29 cellular contexts compared by ENCODE assay signal in the genomic region with DNA sequence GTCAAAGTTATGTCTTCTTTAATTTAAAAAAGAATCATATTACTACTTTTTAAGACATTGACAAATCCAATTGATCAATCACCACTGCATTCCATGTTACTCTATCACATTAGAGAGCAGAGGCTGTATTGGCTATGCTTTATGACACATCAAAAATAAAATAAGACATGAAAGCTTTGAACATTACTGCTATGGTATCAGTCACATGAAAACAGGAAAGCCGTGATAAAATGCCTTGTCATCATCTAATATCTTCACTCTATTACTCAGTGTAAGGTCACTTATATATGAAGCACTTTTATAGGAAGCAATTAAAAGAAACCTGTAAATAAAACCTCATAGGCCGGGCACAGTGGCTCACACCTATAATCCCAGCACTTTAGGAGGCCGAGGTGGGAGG. TPM values are rescaled to one million over a fixed set of nuclear protein-coding genes. Genes with fewer than 3 reads are reported as not detected.
DNase-seq lines count a peak whose midpoint lies in the region; ATAC-seq and TF ChIP-seq lines count a peak whose summit lies in the region.
"Had no signal": no experiment of that assay in that cellular context is flagged by ENCODE, and none has a peak within 500 bp of the region (broad histone marks: within the 10 kb centered on the region; RNA-seq: fewer than 3 reads in every experiment).

No MANE protein-coding gene starts in this region.

- in situ Hi-C loops in mammary epithelial cell (cut with MboI; ENCODE audit: low sequenced_read_pairs in 2 of 2) (no loop called here), gastrocnemius medialis (cut with MboI; ENCODE audit: low sequenced_read_pairs in 4 of 4) (no loop called here)

- dilution Hi-C loops in mammary epithelial cell (cut with HindIII; ENCODE audit: low sequenced_read_pairs): no loop called here

- no peak overlapping the region for H2AFZ ChIP-seq in mammary epithelial cell (ENCODE audit: low read depth, low read length)

- POLR2A ChIA-PET in RWPE1 (lab: Yijun Ruan, JAX; ENCODE audit: low non-redundant PET): no interaction called here

- no peaks in the 10 kb centered on the region for H3K36me3 ChIP-seq in mammary epithelial cell (ENCODE audit: insufficient read depth, low read length)
- no peaks in the 10 kb centered on the region for H3K36me3 ChIP-seq in breast epithelium
- no peaks in the 10 kb centered on the region for H3K36me3 ChIP-seq in gastrocnemius medialis
- no peaks in the 10 kb centered on the region for H3K36me3 ChIP-seq in SJCRH30
- H3K36me3 ChIP-seq: cardiac muscle cell, lower lobe of right lung, ovary had no signal

- no peaks in the 10 kb centered on the region for H3K79me2 ChIP-seq in mammary epithelial cell (ENCODE audit: insufficient read depth, low read length)

- CTCF ChIA-PET in mammary epithelial cell (lab: Charles Lee; ENCODE audit: low non-redundant PET) (no interaction called here), RWPE1 (lab: Yijun Ruan, JAX) (interaction anchor here (0.6 to 0.9 kb wide), 2 partner anchors 19 to 425 kb away, joined by 3 to 4 read pairs; no protein-coding TSS in a partner anchor)

- peak; percentile 45 for ATAC-seq in esophagus mucosa
- no peak for ATAC-seq in gastrocnemius medialis
- no peak for ATAC-seq in GM18505 (IDR thresholded peaks at IDR 0.05; ENCODE audit: unreplicated experiment)
- ATAC-seq: GM23338; lower lobe of right lung; stimulated activated naive B cell treated with anti-CD40 and anti-IgM and Interleukin-4, amounts not matched to agents 10 μg/mL and 1 μg/mL and 100 μg/mL, for 72 hours had no signal

- BruUV-seq in mammary epithelial cell (replicated peaks; lab: Mats Ljungman, UMichigan): no TSS peak

- no peak overlapping the region for H3K4me2 ChIP-seq in mammary epithelial cell (ENCODE audit: insufficient read depth, low read depth, low read length)
- H3K4me2 ChIP-seq: GM23338 had no signal

- TF ChIP-seq CTCF in mammary epithelial cell (conservative IDR thresholded peaks at IDR 0.05 in 1 of 2, IDR thresholded peaks at IDR 0.05 in 1 of 2; ENCODE audit: extremely low read depth in 1 of 2, insufficient read depth in 1 of 2, low read depth in 1 of 2, low read length in 2 of 2) (no peak), breast epithelium (IDR thresholded peaks at IDR 0.05) (no peak), RWPE1 (conservative IDR thresholded peaks at IDR 0.05; ENCODE audit: low read depth) (no peak), gastrocnemius medialis (IDR thresholded peaks at IDR 0.05 in 4 of 5, conservative IDR thresholded peaks at IDR 0.05 in 1 of 5) (no peak)

- no peaks in the 10 kb centered on the region for H3K4me1 ChIP-seq in mammary epithelial cell (ENCODE audit: insufficient read depth, low read length)
- H3K4me1 ChIP-seq in breast epithelium: no peaks in the 10 kb centered on the region
- H3K4me1 ChIP-seq in gastrocnemius medialis: no peaks in the 10 kb centered on the region
- H3K4me1 ChIP-seq in SJCRH30: no peaks in the 10 kb centered on the region; the same call in 1 of the 2 replicates
- H3K4me1 ChIP-seq: lower lobe of right lung had no signal

- no peak overlapping the region for H3K4me3 ChIP-seq in mammary epithelial cell (replicated peaks in 1 of 3; ENCODE audit: insufficient read depth in 1 of 3, low read depth in 2 of 3, low read length in 3 of 3)
- H3K4me3 ChIP-seq in breast epithelium: no peak overlapping the region
- no peak overlapping the region for H3K4me3 ChIP-seq in gastrocnemius medialis
- H3K4me3 ChIP-seq in SJCRH30: no peak overlapping the region
- H3K4me3 ChIP-seq: cardiac muscle cell, GM23338, lower lobe of right lung, ovary had no signal

- intact Hi-C loops in mammary epithelial cell (cut with micrococcal nuclease) (no loop called here), breast epithelium (cut with DNase I; ENCODE audit: low total_unique reads) (no loop called here), gastrocnemius medialis (cut with DNase I; ENCODE audit: low total_unique reads) (no loop called here)

- H3K27me3 ChIP-seq in mammary epithelial cell (ENCODE audit: insufficient read depth, low read length) (no peaks in the 10 kb centered on the region), breast epithelium (no peaks in the 10 kb centered on the region), gastrocnemius medialis (no peaks in the 10 kb centered on the region), SJCRH30 (no peaks in the 10 kb centered on the region)
- H3K27me3 ChIP-seq: cardiac muscle cell, ovary had no signal

- H3K27ac ChIP-seq in mammary epithelial cell (ENCODE audit: insufficient read depth, low read depth, low read length) (no peak overlapping the region), breast epithelium (no peak overlapping the region), RWPE1 (no peak overlapping the region), gastrocnemius medialis (no peak overlapping the region), SJCRH30 (no peak overlapping the region)
- H3K27ac ChIP-seq: cardiac muscle cell, lower lobe of right lung, ovary had no signal

- no peaks in the 10 kb centered on the region for H4K20me1 ChIP-seq in mammary epithelial cell (ENCODE audit: insufficient read depth, low read length)

- DNase-seq in mammary epithelial cell (peak; percentile 21), breast epithelium (ENCODE audit: low spot score in 2 of 2) (no peak), RWPE1 (ENCODE audit: low spot score) (peak; percentile 9), gastrocnemius medialis (no peak), SJCRH30 (no peak)
- no peak for DNase-seq in activated naive CD4-positive, alpha-beta T cell treated with Interleukin-2 at 50 U/mL for 16 hours
- DNase-seq: 8988T; activated CD4-positive, alpha-beta T cell treated with anti-CD3 and anti-CD28 coated beads, Interleukin-2, amount 10 ng/mL, durations not matched to agents 24 days and 14 days; activated effector memory CD4-positive, alpha-beta T cell treated with Interleukin-2 at 50 U/mL for 16 hours; AML-193; anterior cingulate cortex; CD4-positive, alpha-beta T cell; DND-41; effector CD8-positive, alpha-beta T cell; erythroblast; HFFc6; kidney glomerular epithelial cell; lower lobe of right lung; NCI-H1436 treated with DMSO at 0.1 percent for 48 hours; NCI-H226; NCI-H69; ovary; SHP77 treated with DMSO at 0.1 percent for 48 hours; small intestine; stimulated activated naive B cell treated with anti-CD40 and anti-IgM and Interleukin-4, amounts not matched to agents 10 μg/mL and 1 μg/mL and 100 μg/mL, for 72 hours had no signal

- TF ChIP-seq POLR2A in breast epithelium (IDR thresholded peaks at IDR 0.05): no peak
- no peak for TF ChIP-seq POLR2A in gastrocnemius medialis (IDR thresholded peaks at IDR 0.05)
- TF ChIP-seq POLR2A in GM18505 (IDR thresholded peaks at IDR 0.05; ENCODE audit: borderline replicate concordance, extremely low read depth, insufficient read depth, insufficient read length): no peak

- no peak overlapping the region for H3K9ac ChIP-seq in mammary epithelial cell (ENCODE audit: insufficient read depth, low read length)

- 68% methylated on average over 3 of the region's 3 CpGs for WGBS in mammary epithelial cell (ENCODE audit: low coverage, missing lambda C conversion rate)

- H3K9me3 ChIP-seq in mammary epithelial cell (replicated peaks; ENCODE audit: insufficient read depth, low read length) (no peaks in the 10 kb centered on the region), breast epithelium (no peaks in the 10 kb centered on the region), gastrocnemius medialis (no peaks in the 10 kb centered on the region), SJCRH30 (replicated peaks) (no peaks in the 10 kb centered on the region)
- H3K9me3 ChIP-seq: lower lobe of right lung, ovary had no signal

RNA-seq across cellular contexts. Expression of a gene that starts 27.7 kb away (rescaled TPM):
- total RNA-seq in mammary epithelial cell (1 to 10 TPM; 5.3 to 7.3 TPM), breast epithelium (10 to 100 TPM in 1 of 3 donors, 1 to 10 TPM in 2; 4.8 to 12.1 (median 8.5) TPM), esophagus mucosa (4.0 TPM), gastrocnemius medialis (1 to 10 TPM in 2 of 4 donors, under 1 TPM in 2; 0.71 to 1.3 (median 1.1) TPM)
- 2.0 TPM for polyA plus RNA-seq in mammary epithelial cell
- 5.6 TPM for polyA minus RNA-seq in mammary epithelial cell
- 16.9 and 24.3 TPM in 2 replicates for total RNA-seq in SJCRH30 (2014; rRNA removed; shearing (Covaris generic))

Comparison
In these comparisons a context has a peak if more than half of its experiments do, and no peak if none do; other contexts are left out.
1. DNase-seq: peak in mammary epithelial cell (single experiment) and RWPE1 (single experiment); none in breast epithelium (0 of 2), gastrocnemius medialis (0 of 2), SJCRH30 (0 of 2) and activated naive CD4-positive, alpha-beta T cell treated with Interleukin-2 at 50 U/mL for 16 hours (single experiment).